3 cellular contexts compared by ENCODE assay signal in genomic region chr1:228350831-228351781, GRCh38.
TF ChIP-seq lines count a peak whose summit lies in the region.

No MANE protein-coding gene starts in this region.

TF ChIP-seq in WTC11, 78 proteins besides CTCF, POLR2A, EP300 and RAD21:
- TF ChIP-seq MYBL2 (CRISPR knock-in tag; IDR thresholded peaks at IDR 0.05) (no peak), TP53 (CRISPR knock-in tag; IDR thresholded peaks at IDR 0.05) (no peak), ESRRA (CRISPR knock-in tag; IDR thresholded peaks at IDR 0.05; ENCODE audit: borderline replicate concordance) (no peak)

TF ChIP-seq in H1, 55 proteins besides CTCF, POLR2A, EP300 and RAD21:
- TF ChIP-seq BRCA1 (IDR thresholded peaks at IDR 0.05; ENCODE audit: low read depth, low read length) (no peak), SUZ12 (IDR thresholded peaks at IDR 0.05; ENCODE audit: low read length) (no peak), SIX5 (IDR thresholded peaks at IDR 0.05; ENCODE audit: low read depth, low read length) (no peak)

TF ChIP-seq in GM12891, 5 proteins besides CTCF, POLR2A, EP300 and RAD21:
- no peak for TF ChIP-seq POLR2AphosphoS5 (IDR thresholded peaks at IDR 0.05; ENCODE audit: low read depth, low read length)
- no peak for TF ChIP-seq TAF1 (IDR thresholded peaks at IDR 0.05; ENCODE audit: low read depth, low read length)
- no peak for TF ChIP-seq POU2F2 (IDR thresholded peaks at IDR 0.05; ENCODE audit: low read depth, low read length)
- no peak for TF ChIP-seq SPI1 (IDR thresholded peaks at IDR 0.05; ENCODE audit: low read depth, low read length)
- TF ChIP-seq PAX5 (IDR thresholded peaks at IDR 0.05; ENCODE audit: insufficient read depth, low read length, severe bottlenecking), result no peak
